In genomic region chr12:100794441-100795192, GRCh38 we compare ENCODE assay signal across 11 cellular contexts.
DNase-seq lines count a peak whose midpoint lies in the region; ATAC-seq, FAIRE-seq and TF ChIP-seq lines count a peak whose summit lies in the region.
"Had no signal": no experiment of that assay in that cellular context is flagged by ENCODE, and none has a peak within 500 bp of the region (broad histone marks: within the 10 kb centered on the region; RNA-seq: fewer than 3 reads in every experiment).

TSS of gene ANO4 (plus strand) at chr12:100794776. CDS start at chr12:100901786, 107,010 bp downstream.

- H3K4me3 Mint-ChIP-seq in stimulated activated memory B cell treated with anti-CD40 and anti-IgM and Interleukin-4, amounts not matched to agents 10 μg/mL and 1 μg/mL and 100 μg/mL, for 72 hours: no peak within 1 kb of the TSS
- no peak within 1 kb of the TSS for H3K4me3 Mint-ChIP-seq in effector memory CD8-positive, alpha-beta T cell
- H3K4me3 Mint-ChIP-seq: activated CD4-positive, alpha-beta T cell treated with anti-CD3 and anti-CD28 coated beads, Interleukin-2, amount 10 ng/mL, durations not matched to agents 24 days and 14 days; dendritic cell treated with granulocyte-macrophage colony-stimulating factor and Interleukin-4, amounts not matched to agents 40 ng/mL and 50 ng/mL, for 4 days had no signal

- H3K36me3 Mint-ChIP-seq in stimulated activated memory B cell treated with anti-CD40 and anti-IgM and Interleukin-4, amounts not matched to agents 10 μg/mL and 1 μg/mL and 100 μg/mL, for 72 hours: no peaks in the 10 kb centered on the region
- no peaks in the 10 kb centered on the region for H3K36me3 Mint-ChIP-seq in effector memory CD8-positive, alpha-beta T cell (ENCODE audit: insufficient read depth)

- peaks cover 19% of the 10 kb centered on the region for H3K27me3 Mint-ChIP-seq in stimulated activated memory B cell treated with anti-CD40 and anti-IgM and Interleukin-4, amounts not matched to agents 10 μg/mL and 1 μg/mL and 100 μg/mL, for 72 hours
- H3K27me3 Mint-ChIP-seq in effector memory CD8-positive, alpha-beta T cell: peaks cover 0 to 17% of the 10 kb centered on the region in 2 donors

- H3K9me3 ChIP-seq in iPS-15b (ENCODE audit: control insufficient read depth, insufficient read depth, low read length): no peaks in the 10 kb centered on the region
- H3K9me3 ChIP-seq: stomach had no signal

- DNase-seq in HEK293T (ENCODE audit: extremely low spot score): peak; percentile 15
- DNase-seq in T1000 (lab: John Stamatoyannopoulos, UW): peak; percentile 22
- DNase-seq in effector memory CD8-positive, alpha-beta T cell: no peak
- no peak for DNase-seq in GM19239 (ENCODE audit: insufficient read length, low spot score)
- DNase-seq in OCI-M1 (lab: John Stamatoyannopoulos, UW): no peak
- DNase-seq: activated CD4-positive, alpha-beta T cell treated with anti-CD3 and anti-CD28 coated beads, Interleukin-2, amount 10 ng/mL, durations not matched to agents 24 days and 14 days; NCI-H2081; stomach had no signal

- H3K4me1 ChIP-seq in iPS-15b (ENCODE audit: control insufficient read depth, insufficient read depth, low read length): peaks cover 9% of the 10 kb centered on the region

- H3K27ac Mint-ChIP-seq in stimulated activated memory B cell treated with anti-CD40 and anti-IgM and Interleukin-4, amounts not matched to agents 10 μg/mL and 1 μg/mL and 100 μg/mL, for 72 hours: no peak within 1 kb of the TSS
- H3K27ac Mint-ChIP-seq in effector memory CD8-positive, alpha-beta T cell: no peak within 1 kb of the TSS
- H3K27ac Mint-ChIP-seq: activated CD4-positive, alpha-beta T cell treated with anti-CD3 and anti-CD28 coated beads, Interleukin-2, amount 10 ng/mL, durations not matched to agents 24 days and 14 days; dendritic cell treated with granulocyte-macrophage colony-stimulating factor and Interleukin-4, amounts not matched to agents 40 ng/mL and 50 ng/mL, for 4 days had no signal

- no peaks in the 10 kb centered on the region for H3K36me3 ChIP-seq in iPS-15b (ENCODE audit: control insufficient read depth, insufficient read depth, low read length)
- H3K36me3 ChIP-seq: stomach had no signal

- ATAC-seq in stimulated activated memory B cell treated with anti-CD40 and anti-IgM and Interleukin-4, amounts not matched to agents 10 μg/mL and 1 μg/mL and 100 μg/mL, for 72 hours: peak; percentile 34
- no peak for ATAC-seq in effector memory CD8-positive, alpha-beta T cell (replicated peaks)

- no peak within 1 kb of the TSS for H3K9ac ChIP-seq in iPS-15b (ENCODE audit: low read depth, low read length)

- no peaks in the 10 kb centered on the region for H3K9me3 Mint-ChIP-seq in stimulated activated memory B cell treated with anti-CD40 and anti-IgM and Interleukin-4, amounts not matched to agents 10 μg/mL and 1 μg/mL and 100 μg/mL, for 72 hours
- H3K9me3 Mint-ChIP-seq in effector memory CD8-positive, alpha-beta T cell: peaks cover 0 to 3% of the 10 kb centered on the region in 2 donors
- H3K9me3 Mint-ChIP-seq: activated CD4-positive, alpha-beta T cell treated with anti-CD3 and anti-CD28 coated beads, Interleukin-2, amount 10 ng/mL, durations not matched to agents 24 days and 14 days; dendritic cell treated with granulocyte-macrophage colony-stimulating factor and Interleukin-4, amounts not matched to agents 40 ng/mL and 50 ng/mL, for 4 days had no signal

- CTCF ChIA-PET in HEK293T (lab: Yijun Ruan, JAX): no interaction called here

- no peaks in the 10 kb centered on the region for H3K4me1 Mint-ChIP-seq in stimulated activated memory B cell treated with anti-CD40 and anti-IgM and Interleukin-4, amounts not matched to agents 10 μg/mL and 1 μg/mL and 100 μg/mL, for 72 hours
- H3K4me1 Mint-ChIP-seq in effector memory CD8-positive, alpha-beta T cell (ENCODE audit: low read depth in 2 of 2): no peaks in the 10 kb centered on the region
- H3K4me1 Mint-ChIP-seq: activated CD4-positive, alpha-beta T cell treated with anti-CD3 and anti-CD28 coated beads, Interleukin-2, amount 10 ng/mL, durations not matched to agents 24 days and 14 days had no signal

- POLR2A ChIA-PET in HEK293T (lab: Yijun Ruan, JAX): no interaction called here

- FAIRE-seq in GM19239 (lab: Jason Lieb, UNC): no peak

- H3K27me3 ChIP-seq in iPS-15b (ENCODE audit: control insufficient read depth, insufficient read depth, low read length): peaks cover 3% of the 10 kb centered on the region

- peak within 1 kb of the TSS; percentile 40 for H3K4me3 ChIP-seq in iPS-15b (ENCODE audit: low read depth, low read length)

TF ChIP-seq in HEK293T, 16 proteins besides CTCF, POLR2A, EP300 and RAD21:
- no peak for TF ChIP-seq ELF4 (IDR thresholded peaks at IDR 0.05)
- TF ChIP-seq SP1 (IDR thresholded peaks at IDR 0.05): no peak
- TF ChIP-seq SUZ12 (IDR thresholded peaks at IDR 0.05): no peak
- TF ChIP-seq TARDBP (IDR thresholded peaks at IDR 0.05): no peak
- TF ChIP-seq FOXK2 (IDR thresholded peaks at IDR 0.05): no peak
- TF ChIP-seq ARNT (IDR thresholded peaks at IDR 0.05): no peak
- TF ChIP-seq FOXA1 (IDR thresholded peaks at IDR 0.05): no peak
- TF ChIP-seq BHLHE40 (IDR thresholded peaks at IDR 0.05; ENCODE audit: borderline replicate concordance): no peak
- no peak for TF ChIP-seq HDGF (IDR thresholded peaks at IDR 0.05; ENCODE audit: borderline replicate concordance)
- no peak for TF ChIP-seq L3MBTL2 (conservative IDR thresholded peaks at IDR 0.05)
- TF ChIP-seq FOXM1 (IDR thresholded peaks at IDR 0.05; ENCODE audit: borderline replicate concordance): no peak
- no peak for TF ChIP-seq ZNF384 (IDR thresholded peaks at IDR 0.05)
- no peak for TF ChIP-seq PKNOX1 (IDR thresholded peaks at IDR 0.05)

Comparison
In these comparisons a context has a peak if more than half of its experiments do, and no peak if none do; other contexts are left out.
1. DNase-seq: peak in HEK293T (single experiment) and T1000 (single experiment); none in effector memory CD8-positive, alpha-beta T cell (0 of 3), GM19239 (single experiment) and OCI-M1 (single experiment).